ENCODE assay signal across 13 cellular contexts in the genomic region with DNA sequence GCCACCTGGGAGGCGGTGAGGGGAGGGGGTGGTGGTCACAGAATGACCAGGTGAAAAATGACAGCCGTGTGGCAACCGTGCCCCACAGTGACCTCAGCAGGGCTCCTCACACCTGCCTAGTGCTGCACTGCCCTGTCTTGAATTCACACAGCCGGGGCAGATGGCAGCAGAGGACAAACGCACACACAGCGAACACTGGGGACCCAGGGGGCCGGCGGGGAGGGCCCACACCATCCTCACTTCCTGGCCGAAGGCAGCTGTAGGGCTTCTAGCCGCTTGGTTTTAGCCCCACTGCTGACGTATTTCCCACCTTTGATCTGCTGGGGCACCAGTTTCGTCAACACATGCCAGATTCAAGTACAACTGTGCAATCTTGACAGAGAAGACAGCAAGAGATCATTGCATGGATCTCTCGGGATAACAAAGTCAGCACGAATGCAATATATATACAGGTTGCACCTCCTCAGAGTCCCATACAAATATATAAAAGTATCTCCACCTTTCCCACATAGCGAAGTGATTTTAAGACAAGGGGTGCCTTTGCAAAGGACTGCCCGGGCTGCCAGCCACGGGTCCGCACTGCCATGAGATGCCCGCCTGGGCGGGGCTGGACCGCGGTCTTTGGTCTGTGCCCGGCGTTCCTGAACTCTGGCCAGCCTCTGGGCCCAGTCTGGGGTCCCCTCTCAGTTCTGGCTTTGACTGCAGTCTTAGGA. TPM values are rescaled to one million over a fixed set of nuclear protein-coding genes. Genes with fewer than 3 reads are reported as not detected.
DNase-seq lines count a peak whose midpoint lies in the region; ATAC-seq and TF ChIP-seq lines count a peak whose summit lies in the region.
"Had no signal": no experiment of that assay in that cellular context is flagged by ENCODE, and none has a peak within 500 bp of the region (broad histone marks: within the 10 kb centered on the region; RNA-seq: fewer than 3 reads in every experiment).

No MANE protein-coding gene starts in this region.

- H3K4me1 Mint-ChIP-seq in stimulated activated naive CD8-positive, alpha-beta T cell treated with anti-CD3 and anti-CD28 coated beads, Interleukin-15, amount 100 ng/mL, for 72 hours = peaks cover 8% of the 10 kb centered on the region
- peaks cover 9% of the 10 kb centered on the region for H3K4me1 Mint-ChIP-seq in T-helper 17 cell
- H3K4me1 Mint-ChIP-seq in activated naive CD8-positive, alpha-beta T cell treated with anti-CD3 and anti-CD28 coated beads, Interleukin-2, amount 50 U/mL, for 24 hours = no peaks in the 10 kb centered on the region

- H3K27me3 ChIP-seq in lower lobe of right lung (ENCODE audit: low read depth) = peaks cover 8% of the 10 kb centered on the region
- H3K27me3 ChIP-seq: MG63 had no signal

- H3K27ac ChIP-seq in lower lobe of right lung = no peak overlapping the region

- H3K9me3 Mint-ChIP-seq in stimulated activated naive CD8-positive, alpha-beta T cell treated with anti-CD3 and anti-CD28 coated beads, Interleukin-15, amount 100 ng/mL, for 72 hours = no peaks in the 10 kb centered on the region
- H3K9me3 Mint-ChIP-seq in activated naive CD8-positive, alpha-beta T cell treated with anti-CD3 and anti-CD28 coated beads, Interleukin-2, amount 50 U/mL, for 24 hours = no peaks in the 10 kb centered on the region

- intact Hi-C loops in lower lobe of right lung (cut with DNase I) = loop anchor here (10.0 kb wide), 1 partner anchor 182 kb away; no protein-coding TSS in a partner anchor

- H3K4me3 ChIP-seq in lower lobe of right lung = no peak overlapping the region
- H3K4me3 ChIP-seq: MG63 had no signal

- ATAC-seq in stimulated activated naive CD8-positive, alpha-beta T cell treated with anti-CD3 and anti-CD28 coated beads, Interleukin-15, amount 100 ng/mL, for 72 hours = peak; percentile 27
- ATAC-seq in stimulated activated naive CD8-positive, alpha-beta T cell treated with anti-CD3 and anti-CD28 coated beads, Interleukin-15, Interleukin-2, amounts not matched to agents 100 U/mL and 50 U/mL, for 24 hours = no peak
- ATAC-seq in T-helper 17 cell (no peak), lower lobe of right lung (no peak), GM21723 (IDR thresholded peaks at IDR 0.05; ENCODE audit: unreplicated experiment) (no peak)
- ATAC-seq in activated naive CD8-positive, alpha-beta T cell treated with anti-CD3 and anti-CD28 coated beads, Interleukin-2, amount 50 U/mL, for 24 hours = no peak

- TF ChIP-seq CTCF in lower lobe of right lung (IDR thresholded peaks at IDR 0.05) = no peak
- no peak for TF ChIP-seq CTCF in GM20000 (IDR thresholded peaks at IDR 0.05; ENCODE audit: extremely low read depth, missing control alignments)

- no peak for DNase-seq in stimulated activated naive CD8-positive, alpha-beta T cell treated with anti-CD3 and anti-CD28 coated beads, Interleukin-15, amount 100 ng/mL, for 72 hours
- no peak for DNase-seq in stimulated activated naive CD8-positive, alpha-beta T cell treated with anti-CD3 and anti-CD28 coated beads, Interleukin-15, Interleukin-2, amounts not matched to agents 100 U/mL and 50 U/mL, for 24 hours
- DNase-seq in T-helper 17 cell = no peak
- DNase-seq in lower lobe of right lung = peak; percentile 40
- DNase-seq in GM20000 (ENCODE audit: low spot score) = no peak
- no peak for DNase-seq in activated naive CD8-positive, alpha-beta T cell treated with anti-CD3 and anti-CD28 coated beads, Interleukin-2, amount 50 U/mL, for 24 hours
- DNase-seq in AG08396 (ENCODE audit: low spot score) = no peak
- DNase-seq: activated naive CD4-positive, alpha-beta T cell treated with anti-CD3 and anti-CD28 coated beads for 36 hours; DND-41; effector memory CD4-positive, alpha-beta T cell; foreskin fibroblast; MG63 had no signal

- peaks cover 3% of the 10 kb centered on the region for H3K36me3 Mint-ChIP-seq in T-helper 17 cell (ENCODE audit: low read depth)
- peaks cover 4% of the 10 kb centered on the region for H3K36me3 Mint-ChIP-seq in activated naive CD8-positive, alpha-beta T cell treated with anti-CD3 and anti-CD28 coated beads, Interleukin-2, amount 50 U/mL, for 24 hours (ENCODE audit: low read depth)

- peak overlapping the region in 1 of 2 donors; percentile 81 for H3K27ac Mint-ChIP-seq in stimulated activated naive CD8-positive, alpha-beta T cell treated with anti-CD3 and anti-CD28 coated beads, Interleukin-15, amount 100 ng/mL, for 72 hours
- H3K27ac Mint-ChIP-seq in T-helper 17 cell = peak overlapping the region; percentile 37
- no peak overlapping the region for H3K27ac Mint-ChIP-seq in activated naive CD8-positive, alpha-beta T cell treated with anti-CD3 and anti-CD28 coated beads, Interleukin-2, amount 50 U/mL, for 24 hours
- H3K27ac Mint-ChIP-seq: activated naive CD4-positive, alpha-beta T cell treated with anti-CD3 and anti-CD28 coated beads for 36 hours had no signal

- H3K4me3 Mint-ChIP-seq in stimulated activated naive CD8-positive, alpha-beta T cell treated with anti-CD3 and anti-CD28 coated beads, Interleukin-15, amount 100 ng/mL, for 72 hours = no peak overlapping the region
- no peak overlapping the region for H3K4me3 Mint-ChIP-seq in T-helper 17 cell
- no peak overlapping the region for H3K4me3 Mint-ChIP-seq in activated naive CD8-positive, alpha-beta T cell treated with anti-CD3 and anti-CD28 coated beads, Interleukin-2, amount 50 U/mL, for 24 hours
- H3K4me3 Mint-ChIP-seq: activated naive CD4-positive, alpha-beta T cell treated with anti-CD3 and anti-CD28 coated beads for 36 hours had no signal

- peaks cover 12% of the 10 kb centered on the region for H3K27me3 Mint-ChIP-seq in stimulated activated naive CD8-positive, alpha-beta T cell treated with anti-CD3 and anti-CD28 coated beads, Interleukin-15, amount 100 ng/mL, for 72 hours
- no peaks in the 10 kb centered on the region for H3K27me3 Mint-ChIP-seq in T-helper 17 cell
- H3K27me3 Mint-ChIP-seq in activated naive CD8-positive, alpha-beta T cell treated with anti-CD3 and anti-CD28 coated beads, Interleukin-2, amount 50 U/mL, for 24 hours = no peaks in the 10 kb centered on the region

- no peaks in the 10 kb centered on the region for H3K9me3 ChIP-seq in T-helper 17 cell (ENCODE audit: control insufficient read depth, low read length, poor library complexity, severe bottlenecking)
- H3K9me3 ChIP-seq in lower lobe of right lung = no peaks in the 10 kb centered on the region
- H3K9me3 ChIP-seq: MG63 had no signal

- no peaks in the 10 kb centered on the region for H3K4me1 ChIP-seq in lower lobe of right lung

- peaks cover 54% of the 10 kb centered on the region for H3K36me3 ChIP-seq in lower lobe of right lung
- H3K36me3 ChIP-seq: MG63 had no signal

RNA-seq across cellular contexts. Expression of a gene that starts 26.9 kb away (rescaled TPM):
- total RNA-seq in T-helper 17 cell (10 to 100 TPM; 47.5 to 54.8 TPM), lower lobe of right lung (33.5 TPM)
